ENCODE assay signal across 9 cellular contexts in genomic region chr19:2624537-2625091, GRCh38.
DNase-seq lines count a peak whose midpoint lies in the region; ATAC-seq and TF ChIP-seq lines count a peak whose summit lies in the region.
"Had no signal": no experiment of that assay in that cellular context is flagged by ENCODE, and none has a peak within 500 bp of the region (broad histone marks: within the 10 kb centered on the region; RNA-seq: fewer than 3 reads in every experiment).

No MANE protein-coding gene starts in this region.

- no peak overlapping the region for H3K27ac Mint-ChIP-seq in neural progenitor cell
- no peak overlapping the region for H3K27ac Mint-ChIP-seq in activated naive CD4-positive, alpha-beta T cell treated with anti-CD3 and anti-CD28 coated beads, Interleukin-2, amount 50 U/mL, for 72 hours

- H4K20me1 ChIP-seq in neural progenitor cell (ENCODE audit: low read depth): no peaks in the 10 kb centered on the region

- H3K27me3 ChIP-seq in dorsolateral prefrontal cortex: no peaks in the 10 kb centered on the region
- H3K27me3 ChIP-seq in neural progenitor cell: no peaks in the 10 kb centered on the region

- no peak overlapping the region for H3K9ac ChIP-seq in neural progenitor cell

- DNase-seq in ELF-1 (ENCODE audit: low read depth, low spot score): peak; percentile 86
- DNase-seq in dorsolateral prefrontal cortex: peak in 1 of 10 donors; percentile 47
- DNase-seq in neural progenitor cell (ENCODE audit: low spot score): peak; percentile 43
- DNase-seq in activated CD4-positive, CD25-positive, alpha-beta regulatory T cell (lab: John Stamatoyannopoulos, UW): no peak
- no peak for DNase-seq in NCI-H1105 treated with DMSO at 0.1 percent for 48 hours (lab: John Stamatoyannopoulos, UW)
- no peak for DNase-seq in activated naive CD4-positive, alpha-beta T cell treated with anti-CD3 and anti-CD28 coated beads, Interleukin-2, amount 50 U/mL, for 72 hours (ENCODE audit: low spot score in 2 of 2)
- DNase-seq: posterior cingulate gyrus had no signal

- peak overlapping the region in 44 of 59 donors; percentile 3 to 92 (median 48) for H3K27ac ChIP-seq in dorsolateral prefrontal cortex
- H3K27ac ChIP-seq in neural progenitor cell: no peak overlapping the region

- H3K79me2 ChIP-seq in neural progenitor cell (ENCODE audit: low read depth): no peaks in the 10 kb centered on the region

- no peak overlapping the region for H3K4me2 ChIP-seq in neural progenitor cell

- TF ChIP-seq CTCF in dorsolateral prefrontal cortex (IDR thresholded peaks at IDR 0.05 in 54 of 56, conservative IDR thresholded peaks at IDR 0.05 in 2 of 56; ENCODE audit: low read depth in 1 of 56, partially characterized antibody in 56 of 56) (no peak), neural progenitor cell (IDR thresholded peaks at IDR 0.05) (peak; percentile 11)

- no peaks in the 10 kb centered on the region for H3K9me3 ChIP-seq in neural progenitor cell (ENCODE audit: low read depth)

- peaks cover 3% of the 10 kb centered on the region for H3K27me3 Mint-ChIP-seq in neural progenitor cell (ENCODE audit: insufficient read depth, low read depth)

- peaks cover 28% of the 10 kb centered on the region for H3K4me1 Mint-ChIP-seq in neural progenitor cell

- no peaks in the 10 kb centered on the region for H3K36me3 Mint-ChIP-seq in neural progenitor cell
- peaks cover 0 to 29% of the 10 kb centered on the region in 2 donors for H3K36me3 Mint-ChIP-seq in activated naive CD4-positive, alpha-beta T cell treated with anti-CD3 and anti-CD28 coated beads, Interleukin-2, amount 50 U/mL, for 72 hours

- no peak for TF ChIP-seq EP300 in Ishikawa (IDR thresholded peaks at IDR 0.05; ENCODE audit: borderline replicate concordance)

- ATAC-seq in GM19455 (IDR thresholded peaks at IDR 0.05; ENCODE audit: unreplicated experiment): no peak
- ATAC-seq in activated naive CD4-positive, alpha-beta T cell treated with anti-CD3 and anti-CD28 coated beads, Interleukin-2, amount 50 U/mL, for 72 hours: no peak

- no peak overlapping the region for H2AFZ ChIP-seq in neural progenitor cell (replicated peaks)

- peak; percentile 8; the same call in 1 of the 2 replicates for TF ChIP-seq RAD21 in Ishikawa (IDR thresholded peaks at IDR 0.05; ENCODE audit: low read depth)

- H3K4me3 ChIP-seq in dorsolateral prefrontal cortex (no peak overlapping the region), neural progenitor cell (no peak overlapping the region)

- H3F3A ChIP-seq in neural progenitor cell (ENCODE audit: low read depth): peaks cover 6% of the 10 kb centered on the region

- peaks cover 8% of the 10 kb centered on the region for H3K9me3 Mint-ChIP-seq in neural progenitor cell
- H3K9me3 Mint-ChIP-seq in activated naive CD4-positive, alpha-beta T cell treated with anti-CD3 and anti-CD28 coated beads, Interleukin-2, amount 50 U/mL, for 72 hours: peaks cover 0 to 14% of the 10 kb centered on the region in 2 donors

- intact Hi-C loops in dorsolateral prefrontal cortex (cut with DNase I): no loop called here

- H3K4me1 ChIP-seq in neural progenitor cell: no peaks in the 10 kb centered on the region

- no peak overlapping the region for H3K4me3 Mint-ChIP-seq in neural progenitor cell

- H3K36me3 ChIP-seq in neural progenitor cell: no peaks in the 10 kb centered on the region

TF ChIP-seq in Ishikawa, 13 proteins besides CTCF, POLR2A, EP300 and RAD21:
- TF ChIP-seq YY1 (IDR thresholded peaks at IDR 0.05; ENCODE audit: low read depth): no peak
- TF ChIP-seq, protein P1, sequence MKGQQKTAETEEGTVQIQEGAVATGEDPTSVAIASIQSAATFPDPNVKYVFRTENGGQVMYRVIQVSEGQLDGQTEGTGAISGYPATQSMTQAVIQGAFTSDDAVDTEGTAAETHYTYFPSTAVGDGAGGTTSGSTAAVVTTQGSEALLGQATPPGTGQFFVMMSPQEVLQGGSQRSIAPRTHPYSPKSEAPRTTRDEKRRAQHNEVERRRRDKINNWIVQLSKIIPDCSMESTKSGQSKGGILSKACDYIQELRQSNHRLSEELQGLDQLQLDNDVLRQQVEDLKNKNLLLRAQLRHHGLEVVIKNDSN (IDR thresholded peaks at IDR 0.05): no peak
- no peak for TF ChIP-seq EGR1 (IDR thresholded peaks at IDR 0.05)
- no peak for TF ChIP-seq TAF1 (IDR thresholded peaks at IDR 0.05; ENCODE audit: low read depth)
- TF ChIP-seq FOXM1 (IDR thresholded peaks at IDR 0.05; ENCODE audit: borderline replicate concordance, low read depth): no peak
- TF ChIP-seq TCF12 (IDR thresholded peaks at IDR 0.05; ENCODE audit: low read depth): peak; percentile 59
- TF ChIP-seq CREB1 (IDR thresholded peaks at IDR 0.05; ENCODE audit: low read depth): no peak
- peak; percentile 38; the same call in 1 of the 2 replicates for TF ChIP-seq NFIC (IDR thresholded peaks at IDR 0.05)
- TF ChIP-seq CEBPB (IDR thresholded peaks at IDR 0.05): no peak
- no peak for TF ChIP-seq TEAD4 (IDR thresholded peaks at IDR 0.05)
- peak; percentile 82 for TF ChIP-seq ZBTB7A (IDR thresholded peaks at IDR 0.05; ENCODE audit: low read depth)
- TF ChIP-seq, protein P2, sequence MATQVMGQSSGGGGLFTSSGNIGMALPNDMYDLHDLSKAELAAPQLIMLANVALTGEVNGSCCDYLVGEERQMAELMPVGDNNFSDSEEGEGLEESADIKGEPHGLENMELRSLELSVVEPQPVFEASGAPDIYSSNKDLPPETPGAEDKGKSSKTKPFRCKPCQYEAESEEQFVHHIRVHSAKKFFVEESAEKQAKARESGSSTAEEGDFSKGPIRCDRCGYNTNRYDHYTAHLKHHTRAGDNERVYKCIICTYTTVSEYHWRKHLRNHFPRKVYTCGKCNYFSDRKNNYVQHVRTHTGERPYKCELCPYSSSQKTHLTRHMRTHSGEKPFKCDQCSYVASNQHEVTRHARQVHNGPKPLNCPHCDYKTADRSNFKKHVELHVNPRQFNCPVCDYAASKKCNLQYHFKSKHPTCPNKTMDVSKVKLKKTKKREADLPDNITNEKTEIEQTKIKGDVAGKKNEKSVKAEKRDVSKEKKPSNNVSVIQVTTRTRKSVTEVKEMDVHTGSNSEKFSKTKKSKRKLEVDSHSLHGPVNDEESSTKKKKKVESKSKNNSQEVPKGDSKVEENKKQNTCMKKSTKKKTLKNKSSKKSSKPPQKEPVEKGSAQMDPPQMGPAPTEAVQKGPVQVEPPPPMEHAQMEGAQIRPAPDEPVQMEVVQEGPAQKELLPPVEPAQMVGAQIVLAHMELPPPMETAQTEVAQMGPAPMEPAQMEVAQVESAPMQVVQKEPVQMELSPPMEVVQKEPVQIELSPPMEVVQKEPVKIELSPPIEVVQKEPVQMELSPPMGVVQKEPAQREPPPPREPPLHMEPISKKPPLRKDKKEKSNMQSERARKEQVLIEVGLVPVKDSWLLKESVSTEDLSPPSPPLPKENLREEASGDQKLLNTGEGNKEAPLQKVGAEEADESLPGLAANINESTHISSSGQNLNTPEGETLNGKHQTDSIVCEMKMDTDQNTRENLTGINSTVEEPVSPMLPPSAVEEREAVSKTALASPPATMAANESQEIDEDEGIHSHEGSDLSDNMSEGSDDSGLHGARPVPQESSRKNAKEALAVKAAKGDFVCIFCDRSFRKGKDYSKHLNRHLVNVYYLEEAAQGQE (IDR thresholded peaks at IDR 0.05; ENCODE audit: low read depth): no peak
- TF ChIP-seq, protein P3, sequence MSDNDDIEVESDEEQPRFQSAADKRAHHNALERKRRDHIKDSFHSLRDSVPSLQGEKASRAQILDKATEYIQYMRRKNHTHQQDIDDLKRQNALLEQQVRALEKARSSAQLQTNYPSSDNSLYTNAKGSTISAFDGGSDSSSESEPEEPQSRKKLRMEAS (IDR thresholded peaks at IDR 0.05): peak; percentile 54; the same call in 1 of the 2 replicates
TF ChIP-seq in Ishikawa: peak in this region for 4.

Comparison
In these comparisons a context has a peak if more than half of its experiments do, and no peak if none do; other contexts are left out.
1. DNase-seq: peak in ELF-1 (single experiment) and neural progenitor cell (single experiment); none in activated CD4-positive, CD25-positive, alpha-beta regulatory T cell (0 of 4), NCI-H1105 treated with DMSO at 0.1 percent for 48 hours (single experiment) and activated naive CD4-positive, alpha-beta T cell treated with anti-CD3 and anti-CD28 coated beads, Interleukin-2, amount 50 U/mL, for 72 hours (0 of 2).